Comparison of ENCODE assay signal across 17 cellular contexts in the genomic region with DNA sequence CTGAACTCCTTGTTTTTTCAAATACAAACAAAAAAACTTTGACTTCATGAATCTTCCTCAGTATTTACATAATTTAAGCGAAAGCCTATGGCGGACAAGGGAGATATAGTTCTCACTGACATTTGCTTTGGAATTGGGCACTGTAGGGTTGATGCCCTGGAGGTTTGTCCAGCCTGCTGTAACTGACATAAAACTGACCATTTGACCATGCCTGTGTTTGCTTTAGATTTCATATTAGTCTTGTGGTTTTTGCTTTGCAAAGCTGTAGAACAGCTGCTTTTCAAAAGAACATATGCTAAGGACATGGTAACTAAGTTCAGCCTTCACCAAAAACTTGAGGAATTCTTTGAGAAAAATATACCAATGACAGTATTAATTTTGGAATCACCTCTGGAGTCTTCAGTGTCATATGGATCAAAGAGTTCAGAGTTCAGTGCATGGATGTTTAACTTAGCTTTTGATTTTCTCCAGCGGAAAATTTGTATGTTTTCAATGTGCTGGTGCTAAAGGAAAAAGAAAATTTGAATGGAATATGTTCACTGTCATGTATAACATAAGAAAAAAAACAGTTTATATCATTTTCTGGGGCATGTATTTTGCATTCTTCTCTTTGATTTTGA.
DNase-seq lines count a peak whose midpoint lies in the region; ATAC-seq and FAIRE-seq lines count a peak whose summit lies in the region.
"Had no signal": no experiment of that assay in that cellular context is flagged by ENCODE, and none has a peak within 500 bp of the region (broad histone marks: within the 10 kb centered on the region; RNA-seq: fewer than 3 reads in every experiment).

No MANE protein-coding gene starts in this region.

- no peak overlapping the region for H3K27ac Mint-ChIP-seq in effector memory CD8-positive, alpha-beta T cell
- H3K27ac Mint-ChIP-seq in activated naive CD8-positive, alpha-beta T cell treated with anti-CD3 and anti-CD28 coated beads, Interleukin-2, amount 50 U/mL, for 24 hours = no peak overlapping the region
- H3K27ac Mint-ChIP-seq: CD8-positive, alpha-beta T cell; H9 had no signal

- H2BK5ac ChIP-seq in neuronal stem cell (ENCODE audit: low read length) = no peak overlapping the region

- no peaks in the 10 kb centered on the region for H3K79me1 ChIP-seq in neuronal stem cell (ENCODE audit: low read depth, low read length)

- H3K9me3 ChIP-seq in neuronal stem cell (replicated peaks in 1 of 2; ENCODE audit: control insufficient read depth in 2 of 2, insufficient read depth in 1 of 2, low read depth in 1 of 2, low read length in 2 of 2) = no peaks in the 10 kb centered on the region
- H3K9me3 ChIP-seq: BLaER1 treated with 17β-estradiol and CSF1 and Interleukin-3, amounts not matched to agents 10 nM and 100 nM had no signal

- no peak overlapping the region for H3K23ac ChIP-seq in neuronal stem cell (ENCODE audit: low read depth, low read length, poor library complexity)

- no peak overlapping the region for H4K91ac ChIP-seq in neuronal stem cell (ENCODE audit: low read depth, low read length, poor library complexity)

- H3K4me3 ChIP-seq in neuronal stem cell (ENCODE audit: low read length in 2 of 2) = no peak overlapping the region
- H3K4me3 ChIP-seq: BLaER1 treated with 17β-estradiol and CSF1 and Interleukin-3, amounts not matched to agents 10 nM and 100 nM had no signal

- H3K9me3 Mint-ChIP-seq in effector memory CD8-positive, alpha-beta T cell = peaks cover 0 to 5% of the 10 kb centered on the region in 2 donors
- no peaks in the 10 kb centered on the region for H3K9me3 Mint-ChIP-seq in activated naive CD8-positive, alpha-beta T cell treated with anti-CD3 and anti-CD28 coated beads, Interleukin-2, amount 50 U/mL, for 24 hours
- H3K9me3 Mint-ChIP-seq: CD8-positive, alpha-beta T cell; H9 had no signal

- no peaks in the 10 kb centered on the region for H3K27me3 ChIP-seq in neuronal stem cell (ENCODE audit: control insufficient read depth in 3 of 3, insufficient read depth in 3 of 3, low read depth in 1 of 3, low read length in 3 of 3)

- H3K4me1 ChIP-seq in neuronal stem cell (ENCODE audit: control insufficient read depth in 2 of 2, insufficient read depth in 1 of 2, low read depth in 1 of 2, low read length in 2 of 2) = no peaks in the 10 kb centered on the region
- H3K4me1 ChIP-seq: BLaER1 treated with 17β-estradiol and CSF1 and Interleukin-3, amounts not matched to agents 10 nM and 100 nM had no signal

- H4K8ac ChIP-seq in neuronal stem cell (ENCODE audit: low read depth, low read length) = no peak overlapping the region

- no peak overlapping the region for H3K4me2 ChIP-seq in neuronal stem cell (ENCODE audit: insufficient read depth, low read length, poor library complexity, severe bottlenecking)
- H3K4me2 ChIP-seq: BLaER1 treated with 17β-estradiol and CSF1 and Interleukin-3, amounts not matched to agents 10 nM and 100 nM had no signal

- no peak overlapping the region for H3K4ac ChIP-seq in neuronal stem cell (ENCODE audit: low read length)

- H3K18ac ChIP-seq in neuronal stem cell (ENCODE audit: low read length) = no peak overlapping the region

- FAIRE-seq in A204.1 (lab: Jason Lieb, UNC) = peak; percentile 47
- FAIRE-seq: H1, HepG2 had no signal

- no peak overlapping the region for H3K27ac ChIP-seq in neuronal stem cell (replicated peaks; ENCODE audit: low read length)
- H3K27ac ChIP-seq: 22Rv1; BLaER1 treated with 17β-estradiol and CSF1 and Interleukin-3, amounts not matched to agents 10 nM and 100 nM had no signal

- H3K27me3 Mint-ChIP-seq in effector memory CD8-positive, alpha-beta T cell = no peaks in the 10 kb centered on the region
- H3K27me3 Mint-ChIP-seq in activated naive CD8-positive, alpha-beta T cell treated with anti-CD3 and anti-CD28 coated beads, Interleukin-2, amount 50 U/mL, for 24 hours = no peaks in the 10 kb centered on the region

- H3K14ac ChIP-seq in neuronal stem cell (ENCODE audit: low read length) = no peak overlapping the region

- DNase-seq in RPMI7951 (ENCODE audit: low read depth) = peak; percentile 15
- peak; percentile 21 for DNase-seq in fibroblast of peridontal ligament (ENCODE audit: extremely low read depth)
- no peak for DNase-seq in neuronal stem cell (ENCODE audit: low spot score)
- DNase-seq in effector memory CD8-positive, alpha-beta T cell = no peak
- no peak for DNase-seq in activated naive CD8-positive, alpha-beta T cell treated with anti-CD3 and anti-CD28 coated beads, Interleukin-2, amount 50 U/mL, for 24 hours
- no peak for DNase-seq in pons (ENCODE audit: low spot score)
- DNase-seq: Calu3; CD8-positive, alpha-beta T cell; DMS79 treated with DMSO at 0.1 percent for 48 hours; GF-D8; H9 had no signal

- no peaks in the 10 kb centered on the region for H3K36me3 Mint-ChIP-seq in effector memory CD8-positive, alpha-beta T cell (ENCODE audit: insufficient read depth)
- no peaks in the 10 kb centered on the region for H3K36me3 Mint-ChIP-seq in activated naive CD8-positive, alpha-beta T cell treated with anti-CD3 and anti-CD28 coated beads, Interleukin-2, amount 50 U/mL, for 24 hours (ENCODE audit: low read depth)
- H3K36me3 Mint-ChIP-seq: CD8-positive, alpha-beta T cell had no signal

- H3K4me1 Mint-ChIP-seq in effector memory CD8-positive, alpha-beta T cell (ENCODE audit: low read depth in 2 of 2) = no peaks in the 10 kb centered on the region
- H3K4me1 Mint-ChIP-seq in activated naive CD8-positive, alpha-beta T cell treated with anti-CD3 and anti-CD28 coated beads, Interleukin-2, amount 50 U/mL, for 24 hours = no peaks in the 10 kb centered on the region
- H3K4me1 Mint-ChIP-seq: H9 had no signal

- no peak overlapping the region for H2BK120ac ChIP-seq in neuronal stem cell (ENCODE audit: low read depth, low read length)

- no peak overlapping the region for H3K4me3 Mint-ChIP-seq in effector memory CD8-positive, alpha-beta T cell
- no peak overlapping the region for H3K4me3 Mint-ChIP-seq in activated naive CD8-positive, alpha-beta T cell treated with anti-CD3 and anti-CD28 coated beads, Interleukin-2, amount 50 U/mL, for 24 hours
- H3K4me3 Mint-ChIP-seq: CD8-positive, alpha-beta T cell; H9 had no signal

- H2BK15ac ChIP-seq in neuronal stem cell (ENCODE audit: low read length) = no peak overlapping the region

- no peak overlapping the region for H3K9ac ChIP-seq in neuronal stem cell (ENCODE audit: low read depth, low read length, poor library complexity)
- H3K9ac ChIP-seq: BLaER1 treated with 17β-estradiol and CSF1 and Interleukin-3, amounts not matched to agents 10 nM and 100 nM had no signal

- no CpG with 5 or more reads among the region's 3 CpGs for WGBS in neuronal stem cell (ENCODE audit: extremely low coverage in 2 of 2, insufficient read length in 2 of 2, insufficient replicate concordance in 1 of 2), 2 donors

- H2BK12ac ChIP-seq in neuronal stem cell (ENCODE audit: low read length) = no peak overlapping the region

- H2AFZ ChIP-seq in neuronal stem cell (ENCODE audit: low read length) = peak overlapping the region; percentile 55

- H3K36me3 ChIP-seq in neuronal stem cell (replicated peaks in 1 of 2; ENCODE audit: control insufficient read depth in 2 of 2, insufficient read depth in 2 of 2, low read length in 2 of 2) = no peaks in the 10 kb centered on the region
- H3K36me3 ChIP-seq: BLaER1 treated with 17β-estradiol and CSF1 and Interleukin-3, amounts not matched to agents 10 nM and 100 nM had no signal

- ATAC-seq in effector memory CD8-positive, alpha-beta T cell (replicated peaks) = no peak
- no peak for ATAC-seq in activated naive CD8-positive, alpha-beta T cell treated with anti-CD3 and anti-CD28 coated beads, Interleukin-2, amount 50 U/mL, for 24 hours
- ATAC-seq in GM19328 (IDR thresholded peaks at IDR 0.05; ENCODE audit: unreplicated experiment) = no peak
- ATAC-seq: CD8-positive, alpha-beta T cell; HepG2 had no signal

- no peak overlapping the region for H2AK5ac ChIP-seq in neuronal stem cell (ENCODE audit: low read depth, low read length)

Comparison
In these comparisons a context has a peak if more than half of its experiments do, and no peak if none do; other contexts are left out.
1. DNase-seq: peak in RPMI7951 (single experiment) and fibroblast of peridontal ligament (single experiment); none in neuronal stem cell (single experiment), effector memory CD8-positive, alpha-beta T cell (0 of 3), activated naive CD8-positive, alpha-beta T cell treated with anti-CD3 and anti-CD28 coated beads, Interleukin-2, amount 50 U/mL, for 24 hours (single experiment) and pons (single experiment).